ENCODE assay signal across 1 cellular context in the genomic region with DNA sequence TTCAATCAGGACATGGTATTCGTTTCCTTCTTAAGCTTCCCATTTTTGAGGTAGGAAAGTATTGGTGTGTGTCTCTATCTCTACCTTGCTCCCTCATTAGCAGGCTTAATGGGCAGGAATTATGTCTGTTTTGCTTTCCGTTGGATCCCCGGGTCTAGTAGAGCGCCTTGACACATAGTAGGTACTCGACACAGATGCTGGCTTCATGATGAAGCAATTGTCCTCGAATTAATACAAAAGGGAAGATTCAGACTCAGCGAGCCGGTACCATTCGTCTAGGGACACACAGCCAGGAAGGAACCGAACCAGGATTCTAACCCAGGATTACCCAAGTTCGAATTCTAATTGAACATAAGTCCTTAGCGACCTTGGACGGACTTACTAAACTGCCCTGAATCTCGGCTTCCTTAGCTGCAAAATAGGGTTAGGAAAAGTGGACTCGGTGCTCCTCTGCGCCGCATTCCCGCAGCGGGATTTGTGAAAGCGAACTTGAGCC.
TF ChIP-seq lines count a peak whose summit lies in the region.

No MANE protein-coding gene starts in this region.

TF ChIP-seq in Ishikawa, 13 proteins besides CTCF, POLR2A, EP300 and RAD21 (continued from another document):
- no peak for TF ChIP-seq YY1 (IDR thresholded peaks at IDR 0.05; ENCODE audit: low read depth)
